In the genomic region with DNA sequence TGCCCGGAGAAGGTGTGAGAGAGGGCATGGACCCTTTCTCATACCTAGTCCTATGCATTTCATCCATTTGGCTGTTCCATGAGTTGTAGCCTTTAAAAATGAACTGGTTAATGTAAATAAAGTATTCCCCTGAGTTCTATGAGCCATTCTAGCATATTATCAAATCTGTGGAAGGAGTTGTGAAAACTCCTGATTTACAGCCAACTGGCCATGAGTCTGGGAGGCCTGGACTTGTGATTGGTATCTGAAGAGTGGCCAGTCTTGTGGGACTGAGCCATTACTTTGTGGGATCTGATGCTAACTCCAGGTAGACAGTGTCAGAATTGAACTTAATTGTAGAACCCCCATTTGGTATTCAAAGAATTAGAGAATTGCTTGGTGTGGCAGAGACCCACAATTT, we compare ENCODE assay signal across 15 cellular contexts. TPM values are rescaled to one million over a fixed set of nuclear protein-coding genes. Genes with fewer than 3 reads are reported as not detected.
DNase-seq lines count a peak whose midpoint lies in the region; ATAC-seq and TF ChIP-seq lines count a peak whose summit lies in the region.
"Had no signal": no experiment of that assay in that cellular context is flagged by ENCODE, and none has a peak within 500 bp of the region (broad histone marks: within the 10 kb centered on the region; RNA-seq: fewer than 3 reads in every experiment).

No MANE protein-coding gene starts in this region.

- DNase-seq in GM23248 (peak; percentile 20), cardiac fibroblast (ENCODE audit: low read depth in 2 of 2) (peak; percentile 55 to 63), fibroblast of peridontal ligament (ENCODE audit: extremely low read depth) (peak; percentile 92), skeletal muscle cell (ENCODE audit: low read depth) (peak; percentile 22), lower leg skin (ENCODE audit: low spot score in 2 of 2) (no peak)
- no peak for DNase-seq in CD4-positive, alpha-beta T cell
- DNase-seq: BE2C; Caco-2; CD8-positive, alpha-beta T cell; DND-41; GDM1 had no signal

- no peaks in the 10 kb centered on the region for H3K9me3 Mint-ChIP-seq in CD4-positive, alpha-beta T cell
- H3K9me3 Mint-ChIP-seq: CD8-positive, alpha-beta T cell had no signal

- POLR2A ChIA-PET in CD4-positive, alpha-beta T cell (lab: Charles Lee) = interaction anchor here (1.5 kb wide), 1 partner anchor 34 kb away, joined by 5 read pairs; no protein-coding TSS in a partner anchor

- H3K9me3 ChIP-seq in GM23248 (ENCODE audit: low read depth) = no peaks in the 10 kb centered on the region
- no peaks in the 10 kb centered on the region for H3K9me3 ChIP-seq in CD4-positive, alpha-beta T cell (ENCODE audit: control insufficient read depth, low read length)
- H3K9me3 ChIP-seq: BE2C, Caco-2 had no signal

- H3K4me3 ChIP-seq in GM23248 (no peak overlapping the region), cardiac fibroblast (replicated peaks in 1 of 2; ENCODE audit: low read depth in 2 of 2, low read length in 2 of 2) (no peak overlapping the region), skeletal muscle cell (ENCODE audit: low read depth, low read length) (no peak overlapping the region), lower leg skin (ENCODE audit: low read depth, poor library complexity, severe bottlenecking) (no peak overlapping the region)

- H3K9me2 ChIP-seq in GM23248 (ENCODE audit: insufficient read depth) = no peaks in the 10 kb centered on the region

- H3K4me3 Mint-ChIP-seq in CD4-positive, alpha-beta T cell = no peak overlapping the region
- H3K4me3 Mint-ChIP-seq: CD8-positive, alpha-beta T cell had no signal

- in situ Hi-C loops in GM23248 (cut with MboI) = no loop called here

- no peak overlapping the region for H3K4me2 ChIP-seq in GM23248 (ENCODE audit: unreplicated experiment)

- intact Hi-C loops in lower leg skin (cut with DNase I; ENCODE audit: low total_unique reads) = no loop called here
- intact Hi-C loops in CD4-positive, alpha-beta T cell (cut with DNase I, micrococcal nuclease) = loop anchor here in 1 of 2 experiments (10.0 kb wide), 1 partner anchor 63 kb away; no protein-coding TSS in a partner anchor

- no peaks in the 10 kb centered on the region for H3F3A ChIP-seq in GM23248 (ENCODE audit: insufficient read depth)

- no peak overlapping the region for H2AFZ ChIP-seq in GM23248

- no peaks in the 10 kb centered on the region for H3K4me1 ChIP-seq in GM23248 (ENCODE audit: insufficient read depth)
- H3K4me1 ChIP-seq: BE2C, Caco-2 had no signal

- WGBS in GM23248 (ENCODE audit: low coverage in 1 of 2, low lambda C conversion rate in 2 of 2, missing lambda C conversion rate in 2 of 2), 2 experiments = 68 to 80% methylated on average over 1 of the region's 1 CpG
- 100% methylated on average over 1 of the region's 1 CpG for WGBS in lower leg skin, 2 donors

- no peaks in the 10 kb centered on the region for H3K36me3 Mint-ChIP-seq in CD4-positive, alpha-beta T cell (ENCODE audit: low read depth)
- H3K36me3 Mint-ChIP-seq: CD8-positive, alpha-beta T cell had no signal

- H3K36me3 ChIP-seq in GM23248 (ENCODE audit: low read depth) = no peaks in the 10 kb centered on the region
- H3K36me3 ChIP-seq: BE2C had no signal

- no peaks in the 10 kb centered on the region for H3K4me1 Mint-ChIP-seq in CD4-positive, alpha-beta T cell (ENCODE audit: low read depth)

- no peak for ATAC-seq in HG03139 (IDR thresholded peaks at IDR 0.05; ENCODE audit: unreplicated experiment)
- ATAC-seq in CD4-positive, alpha-beta T cell (ENCODE audit: poor library complexity) = no peak
- ATAC-seq: CD8-positive, alpha-beta T cell; HCT116; HepG2 had no signal

- CTCF ChIA-PET in CD4-positive, alpha-beta T cell (lab: Charles Lee) = no interaction called here

- H3K27me3 Mint-ChIP-seq in CD4-positive, alpha-beta T cell = no peaks in the 10 kb centered on the region

- no peaks in the 10 kb centered on the region for H4K20me1 ChIP-seq in GM23248 (ENCODE audit: insufficient read depth)

- H3K79me2 ChIP-seq in GM23248 (ENCODE audit: insufficient read depth) = no peaks in the 10 kb centered on the region

- TF ChIP-seq CTCF in cardiac fibroblast (IDR thresholded peaks at IDR 0.05; ENCODE audit: low read depth, low read length) (no peak), lower leg skin (IDR thresholded peaks at IDR 0.05) (no peak)
- no peak for TF ChIP-seq CTCF in CD4-positive, alpha-beta T cell (IDR thresholded peaks at IDR 0.05)

- TF ChIP-seq POLR2A in lower leg skin (IDR thresholded peaks at IDR 0.05) = no peak

- no peak overlapping the region for H3K27ac ChIP-seq in GM23248
- no peak overlapping the region for H3K27ac ChIP-seq in CD4-positive, alpha-beta T cell (ENCODE audit: low read depth, low read length)
- H3K27ac ChIP-seq: C4-2B had no signal

- no peak overlapping the region for H3K9ac ChIP-seq in GM23248

- 0 out of 2 replicates have a peak, but pooled peaks cover 3% of the 10 kb centered on the region for H3K27me3 ChIP-seq in GM23248 (replicated peaks; ENCODE audit: insufficient read depth)
- H3K27me3 ChIP-seq in CD4-positive, alpha-beta T cell (ENCODE audit: control insufficient read depth, insufficient read depth, low read length) = no peaks in the 10 kb centered on the region
- H3K27me3 ChIP-seq: BE2C had no signal

- H3K27ac Mint-ChIP-seq in CD4-positive, alpha-beta T cell = no peak overlapping the region
- H3K27ac Mint-ChIP-seq: CD8-positive, alpha-beta T cell had no signal

RNA-seq across cellular contexts. Expression of a gene that starts 48.4 kb away (rescaled TPM):
- total RNA-seq in GM23248 (2014; rRNA removed; shearing (Covaris generic)) = 5.2 and 11.1 TPM in 2 replicates
- 8.0 and 8.5 TPM in 2 replicates for polyA plus RNA-seq in GM23248 (2016; fragmentation: Nextera tagmentation; extraction: Ambion mirVana)
- total RNA-seq in lower leg skin = 10 to 100 TPM; 11.9 to 40.7 (median 25.0) TPM
- total RNA-seq in CD4-positive, alpha-beta T cell = 100 to 1,000 TPM; 159 to 161 TPM

RNA-seq across cellular contexts. Expression of a gene that starts 55.3 kb away (rescaled TPM):
- total RNA-seq in GM23248 (2014; rRNA removed; shearing (Covaris generic)) = 0.13 TPM in 1 of 2 replicates, not detected in the other
- 0.08 TPM in 1 of 2 replicates, not detected in the other for polyA plus RNA-seq in GM23248 (2016; fragmentation: Nextera tagmentation; extraction: Ambion mirVana)
- total RNA-seq in lower leg skin = not detected
- total RNA-seq in CD4-positive, alpha-beta T cell = not detected
- total RNA-seq: CD8-positive, alpha-beta T cell; HepG2 had no signal
- polyA plus RNA-seq: HepG2 had no signal

RNA-seq across cellular contexts. Expression of a gene that starts 55.4 kb away (rescaled TPM):
- total RNA-seq in GM23248 (2014; rRNA removed; shearing (Covaris generic)) = 0.25 and 0.32 TPM in 2 replicates
- 1.3 and 1.9 TPM in 2 replicates for polyA plus RNA-seq in GM23248 (2016; fragmentation: Nextera tagmentation; extraction: Ambion mirVana)
- 1 to 10 TPM in 2 of 4 donors, under 1 TPM in 2; 0.17 to 2.3 (median 1.1) TPM for total RNA-seq in lower leg skin
- total RNA-seq in CD4-positive, alpha-beta T cell = under 1 TPM in 1 of 2 experiments, not detected in 1; 0.41 TPM
- polyA plus RNA-seq: HepG2 had no signal

Comparison
In these comparisons a context has a peak if more than half of its experiments do, and no peak if none do; other contexts are left out.
1. DNase-seq: peak in GM23248 (single experiment), cardiac fibroblast (2 of 2), fibroblast of peridontal ligament (single experiment) and skeletal muscle cell (single experiment); none in lower leg skin (0 of 2) and CD4-positive, alpha-beta T cell (0 of 10).